Comparison of ENCODE assay signal across 8 cellular contexts in the genomic region with DNA sequence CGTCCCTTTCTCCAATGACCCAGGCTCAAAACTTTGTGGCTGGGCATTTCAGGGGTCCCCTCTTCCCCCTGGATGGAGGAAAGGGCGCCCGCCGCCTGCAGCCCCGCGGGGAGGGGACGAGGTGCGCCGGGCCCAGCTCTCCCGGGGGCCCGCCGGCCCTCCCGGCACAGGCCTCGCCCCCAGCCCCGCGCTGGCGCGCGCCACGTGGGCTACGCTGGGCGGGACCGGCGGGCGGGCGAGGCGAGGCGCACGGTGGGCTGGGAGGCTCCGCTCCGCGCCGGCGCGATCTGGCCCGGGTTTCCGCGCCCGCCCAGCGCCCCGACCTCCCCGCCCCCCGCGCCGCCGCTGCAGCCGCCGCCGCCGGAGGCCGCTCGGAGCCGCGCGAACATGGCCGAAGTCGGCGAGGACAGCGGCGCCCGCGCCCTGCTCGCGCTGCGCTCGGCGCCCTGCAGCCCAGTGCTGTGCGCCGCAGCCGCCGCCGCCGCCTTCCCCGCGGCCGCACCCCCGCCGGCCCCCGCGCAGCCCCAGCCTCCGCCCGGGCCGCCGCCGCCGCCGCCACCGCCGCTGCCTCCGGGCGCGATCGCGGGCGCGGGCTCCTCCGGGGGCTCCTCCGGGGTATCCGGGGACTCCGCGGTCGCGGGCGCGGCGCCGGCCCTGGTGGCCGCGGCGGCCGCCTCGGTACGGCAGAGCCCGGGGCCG. TPM values are rescaled to one million over a fixed set of nuclear protein-coding genes. Genes with fewer than 3 reads are reported as not detected.
A peak's percentile ranks its signal among the peaks of the same experiment; 100 is the strongest.
DNase-seq lines count a peak whose midpoint lies in the region; ATAC-seq and TF ChIP-seq lines count a peak whose summit lies in the region.

A gene (plus strand): TSS at position 374 of the 699 bp plus-strand sequence. CDS start 14 bp downstream, at position 388.

- no peak for TF ChIP-seq CTCF in AG09309 (IDR thresholded peaks at IDR 0.05; ENCODE audit: control insufficient read depth, insufficient read depth, low read depth, low read length, missing control alignments)
- TF ChIP-seq CTCF in activated CD8-positive, alpha-beta T cell treated with anti-CD3 and anti-CD28 coated beads for 36 hours (IDR thresholded peaks at IDR 0.05): no peak

- CTCF ChIA-PET in activated CD8-positive, alpha-beta T cell treated with anti-CD3 and anti-CD28 coated beads for 36 hours (lab: Charles Lee): interaction anchor here (0.9 to 2.4 kb wide), 4 partner anchors 10 to 65 kb away, joined by 3 to 15 read pairs (median 4); no protein-coding TSS in a partner anchor

- ATAC-seq in GM18909 (IDR thresholded peaks at IDR 0.05; ENCODE audit: poor library complexity, unreplicated experiment) (peak; percentile 74), HG03139 (IDR thresholded peaks at IDR 0.05; ENCODE audit: unreplicated experiment) (peak; percentile 61)
- ATAC-seq in activated CD8-positive, alpha-beta T cell treated with anti-CD3 and anti-CD28 coated beads for 36 hours: peak; percentile 87

- peak within 1 kb of the TSS; percentile 89 for H3K4me3 Mint-ChIP-seq in activated CD8-positive, alpha-beta T cell treated with anti-CD3 and anti-CD28 coated beads for 36 hours

- H3K36me3 Mint-ChIP-seq in activated CD8-positive, alpha-beta T cell treated with anti-CD3 and anti-CD28 coated beads for 36 hours (ENCODE audit: low read depth): peaks cover 14% of the 10 kb centered on the region

- peak within 1 kb of the TSS; percentile 88 for H3K4me3 ChIP-seq in AG09309 (ENCODE audit: control insufficient read depth, low read depth, low read length)

- peak within 1 kb of the TSS; percentile 97 for H3K27ac Mint-ChIP-seq in activated CD8-positive, alpha-beta T cell treated with anti-CD3 and anti-CD28 coated beads for 36 hours

- H3K4me1 Mint-ChIP-seq in activated CD8-positive, alpha-beta T cell treated with anti-CD3 and anti-CD28 coated beads for 36 hours (ENCODE audit: low read depth): peaks cover 25% of the 10 kb centered on the region

- intact Hi-C loops in activated CD8-positive, alpha-beta T cell treated with anti-CD3 and anti-CD28 coated beads for 36 hours (cut with micrococcal nuclease): loop anchor here (5.0 kb wide), 1 partner anchor 65 kb away; no protein-coding TSS in a partner anchor

- DNase-seq in AG09309 (ENCODE audit: low read depth): no peak
- peak; percentile 80 for DNase-seq in NCI-H748 (lab: John Stamatoyannopoulos, UW; ENCODE audit: unreplicated experiment)
- peak; percentile 78 for DNase-seq in activated CD8-positive, alpha-beta T cell treated with anti-CD3 and anti-CD28 coated beads for 36 hours
- DNase-seq in effector CD8-positive, alpha-beta T cell (lab: John Stamatoyannopoulos, UW): peak; percentile 69
- DNase-seq in lung microvascular endothelial cell (ENCODE audit: low read depth in 2 of 2): peak; percentile 78 to 86
- peak; percentile 63 for DNase-seq in stimulated activated CD8-positive, alpha-beta memory T cell treated with anti-CD3 and anti-CD28 coated beads, Interleukin-12 subunit alpha, Interleukin-12 subunit beta, amount 100 ng/mL, for 1 hour (ENCODE audit: low read depth)

- POLR2A ChIA-PET in activated CD8-positive, alpha-beta T cell treated with anti-CD3 and anti-CD28 coated beads for 36 hours (lab: Charles Lee): interaction anchor here (0.7 to 4.3 kb wide), 9 partner anchors 10 to 57 kb away, joined by 3 to 62 read pairs (median 4); no protein-coding TSS in a partner anchor

- H3K27me3 Mint-ChIP-seq in activated CD8-positive, alpha-beta T cell treated with anti-CD3 and anti-CD28 coated beads for 36 hours: no peaks in the 10 kb centered on the region

- H3K9me3 Mint-ChIP-seq in activated CD8-positive, alpha-beta T cell treated with anti-CD3 and anti-CD28 coated beads for 36 hours: no peaks in the 10 kb centered on the region

RNA-seq across cellular contexts. Expression of the gene that starts here (rescaled TPM):
- total RNA-seq in activated CD8-positive, alpha-beta T cell treated with anti-CD3 and anti-CD28 coated beads for 36 hours: 10 to 100 TPM; 38.5 to 39.6 TPM
- 16.3 and 17.7 TPM in 2 replicates for total RNA-seq in lung microvascular endothelial cell
